ENCODE assay signal across 18 cellular contexts in genomic region chr20:24487648-24488047, GRCh38. TPM values are rescaled to one million over a fixed set of nuclear protein-coding genes. Genes with fewer than 3 reads are reported as not detected.
DNase-seq lines count a peak whose midpoint lies in the region; ATAC-seq and TF ChIP-seq lines count a peak whose summit lies in the region.
"Had no signal": no experiment of that assay in that cellular context is flagged by ENCODE, and none has a peak within 500 bp of the region (broad histone marks: within the 10 kb centered on the region; RNA-seq: fewer than 3 reads in every experiment).

No MANE protein-coding gene starts in this region.

- peaks cover 0 to 37% (median 9%) of the 10 kb centered on the region in 9 donors for H3K4me1 ChIP-seq in heart right ventricle
- H3K4me1 ChIP-seq: BE2C had no signal

- no peaks in the 10 kb centered on the region for H3K4me1 Mint-ChIP-seq in chondrocyte (ENCODE audit: low read depth)
- H3K4me1 Mint-ChIP-seq: CD8-positive, alpha-beta memory T cell had no signal

- intact Hi-C loops in left cardiac atrium (cut with DNase I) = no loop called here
- intact Hi-C loops in heart right ventricle (cut with DNase I) = no loop called here
- intact Hi-C loops in posterior vena cava (cut with DNase I) = no loop called here

- peaks cover 6% of the 10 kb centered on the region for H3K36me3 Mint-ChIP-seq in chondrocyte (ENCODE audit: low read depth)
- H3K36me3 Mint-ChIP-seq: CD4-positive, CD25-positive, alpha-beta regulatory T cell; CD8-positive, alpha-beta memory T cell had no signal

- peak; percentile 9 to 54 for ATAC-seq in left cardiac atrium
- ATAC-seq in heart right ventricle = no peak
- ATAC-seq: GM23338, HCT116 had no signal

- TF ChIP-seq CTCF in heart right ventricle (IDR thresholded peaks at IDR 0.05) = no peak
- TF ChIP-seq CTCF in chondrocyte (IDR thresholded peaks at IDR 0.05) = no peak

- H3K27me3 ChIP-seq in heart right ventricle = no peaks in the 10 kb centered on the region
- H3K27me3 ChIP-seq: BE2C had no signal

- no peaks in the 10 kb centered on the region for H3K36me3 ChIP-seq in heart right ventricle
- H3K36me3 ChIP-seq: BE2C had no signal

- no peaks in the 10 kb centered on the region for H3K9me3 ChIP-seq in heart right ventricle
- H3K9me3 ChIP-seq: BE2C had no signal

- no peak overlapping the region for H3K27ac Mint-ChIP-seq in chondrocyte (ENCODE audit: unreplicated experiment)
- H3K27ac Mint-ChIP-seq: CD4-positive, CD25-positive, alpha-beta regulatory T cell; CD8-positive, alpha-beta memory T cell; GM23338; HFFc6 had no signal

- H3K27ac ChIP-seq in heart right ventricle = no peak overlapping the region

- no peak for DNase-seq in left cardiac atrium
- no peak for DNase-seq in heart right ventricle
- peak; percentile 50 for DNase-seq in chondrocyte (ENCODE audit: low spot score)
- DNase-seq in mesenteric fat pad (ENCODE audit: low spot score) = peak; percentile 60
- no peak for DNase-seq in posterior vena cava (ENCODE audit: low spot score)
- DNase-seq in EL = no peak
- DNase-seq in DMS153 treated with DMSO at 0.1 percent for 48 hours (lab: John Stamatoyannopoulos, UW; ENCODE audit: unreplicated experiment) = no peak
- DNase-seq: ACHN; BE2C; C1 segment of cervical spinal cord; CD4-positive, CD25-positive, alpha-beta regulatory T cell; CD8-positive, alpha-beta memory T cell; DMS 273 treated with DMSO at 0.1 percent for 48 hours; GDM1; HFFc6; IMR-90 had no signal

- no peak overlapping the region for H3K4me3 ChIP-seq in heart right ventricle
- H3K4me3 ChIP-seq: GM23338 had no signal

- peaks cover 3% of the 10 kb centered on the region for H3K27me3 Mint-ChIP-seq in chondrocyte (ENCODE audit: low read depth)
- H3K27me3 Mint-ChIP-seq: CD4-positive, CD25-positive, alpha-beta regulatory T cell had no signal

- no peak overlapping the region for H3K4me3 Mint-ChIP-seq in chondrocyte (ENCODE audit: unreplicated experiment)
- H3K4me3 Mint-ChIP-seq: CD4-positive, CD25-positive, alpha-beta regulatory T cell; CD8-positive, alpha-beta memory T cell; GM23338; HFFc6 had no signal

- WGBS in heart right ventricle, 2 donors = 71 to 76% methylated on average over 7 of the region's 7 CpGs

- no peaks in the 10 kb centered on the region for H3K9me3 Mint-ChIP-seq in chondrocyte (ENCODE audit: low read depth)
- H3K9me3 Mint-ChIP-seq: CD4-positive, CD25-positive, alpha-beta regulatory T cell; CD8-positive, alpha-beta memory T cell; GM23338; HFFc6 had no signal

RNA-seq across cellular contexts. Expression of gene SYNDIG1, which starts 18.2 kb away (rescaled TPM):
- total RNA-seq in left cardiac atrium (10 to 100 TPM; 16.7 to 28.4 TPM), heart right ventricle (10 to 100 TPM in 9 of 10 donors, 1 to 10 TPM in 1; 8.7 to 34.7 (median 22.6) TPM), chondrocyte (5.6 to 16.4 TPM (median 6.1 TPM) in 3 replicates), mesenteric fat pad (0.77 TPM), posterior vena cava (10 to 100 TPM; 11.3 to 22.5 TPM)
- 10 to 100 TPM in 1 of 2 donors, 1 to 10 TPM in 1; 8.6 to 13.1 TPM for polyA plus RNA-seq in heart right ventricle
- total RNA-seq: CD4-positive, CD25-positive, alpha-beta regulatory T cell; CD8-positive, alpha-beta memory T cell; IMR-90 had no signal
- polyA plus RNA-seq: CD4-positive, CD25-positive, alpha-beta regulatory T cell; CD8-positive, alpha-beta memory T cell; IMR-90 had no signal

Comparison
In these comparisons a context has a peak if more than half of its experiments do, and no peak if none do; other contexts are left out.
1. ATAC-seq: peak in left cardiac atrium (2 of 2); none in heart right ventricle (0 of 8).
2. DNase-seq: peak in chondrocyte (single experiment) and mesenteric fat pad (single experiment); none in left cardiac atrium (single experiment), heart right ventricle (0 of 2), posterior vena cava (single experiment), EL (single experiment) and DMS153 treated with DMSO at 0.1 percent for 48 hours (single experiment).